In genomic region chr19:58328999-58329398, GRCh38 we compare ENCODE assay signal across 11 cellular contexts.
DNase-seq lines count a peak whose midpoint lies in the region; ATAC-seq and TF ChIP-seq lines count a peak whose summit lies in the region.
"Had no signal": no experiment of that assay in that cellular context is flagged by ENCODE, and none has a peak within 500 bp of the region (broad histone marks: within the 10 kb centered on the region; RNA-seq: fewer than 3 reads in every experiment).

No MANE protein-coding gene starts in this region.

- peaks cover 9% of the 10 kb centered on the region for H3K4me1 Mint-ChIP-seq in nephron

- no peak overlapping the region for H3K27ac Mint-ChIP-seq in nephron

- H3K27me3 ChIP-seq in HL-60 (ENCODE audit: insufficient read depth, poor library complexity, severe bottlenecking): no peaks in the 10 kb centered on the region

- no peaks in the 10 kb centered on the region for H3K27me3 Mint-ChIP-seq in nephron (ENCODE audit: low read depth)

- H3K36me3 Mint-ChIP-seq in nephron (ENCODE audit: low read depth): no peaks in the 10 kb centered on the region

- no peak overlapping the region for H3K4me3 ChIP-seq in HL-60 (replicated peaks; ENCODE audit: insufficient read depth, low read length)

- no peak for ATAC-seq in activated CD4-positive, CD25-positive, alpha-beta regulatory T cell treated with anti-CD3 and anti-CD28 coated beads, Interleukin-2, amount 50 U/mL, for 24 hours
- ATAC-seq in GM21737 (IDR thresholded peaks at IDR 0.05; ENCODE audit: unreplicated experiment): no peak

- TF ChIP-seq CTCF in HL-60 (IDR thresholded peaks at IDR 0.05; ENCODE audit: insufficient read depth, low read length): peak; percentile 10
- no peak for TF ChIP-seq CTCF in nephron (IDR thresholded peaks at IDR 0.05; ENCODE audit: unreplicated experiment in 3 of 3)

- no peaks in the 10 kb centered on the region for H3K9me3 Mint-ChIP-seq in nephron

- peak overlapping the region in 2 of 3 experiments; percentile 2 to 10 for H3K4me3 Mint-ChIP-seq in nephron

- no peak overlapping the region for H3K27ac ChIP-seq in HL-60 (replicated peaks)
- H3K27ac ChIP-seq: C4-2B had no signal

- DNase-seq in NCI-H82 (lab: John Stamatoyannopoulos, UW) (peak; percentile 54), NCI-H82 treated with DMSO at 0.1 percent for 48 hours (lab: John Stamatoyannopoulos, UW; ENCODE audit: unreplicated experiment) (no peak), HL-60 (ENCODE audit: low read depth in 1 of 2, low spot score in 1 of 2) (peak in 1 of 2 experiments; percentile 39), UCSD-AML1 (lab: John Stamatoyannopoulos, UW; ENCODE audit: unreplicated experiment) (peak; percentile 58), nucleus accumbens (lab: John Stamatoyannopoulos, UW) (no peak)
- DNase-seq: foreskin melanocyte, NCI-H2029 had no signal

Comparison
In these comparisons a context has a peak if more than half of its experiments do, and no peak if none do; other contexts are left out.
1. DNase-seq: peak in NCI-H82 (single experiment) and UCSD-AML1 (single experiment); none in NCI-H82 treated with DMSO at 0.1 percent for 48 hours (single experiment) and nucleus accumbens (0 of 56).